8 cellular contexts compared by ENCODE assay signal in genomic region chr1:53326598-53327182, GRCh38. TPM values are rescaled to one million over a fixed set of nuclear protein-coding genes. Genes with fewer than 3 reads are reported as not detected.
A peak's percentile ranks its signal among the peaks of the same experiment; 100 is the strongest.
DNase-seq lines count a peak whose midpoint lies in the region; TF ChIP-seq lines count a peak whose summit lies in the region.

No MANE protein-coding gene starts in this region.

- no peak overlapping the region for H4K91ac ChIP-seq in trophoblast cell (ENCODE audit: low read depth, low read length)

- peak overlapping the region; percentile 97 for H3K4me2 ChIP-seq in trophoblast cell (ENCODE audit: low read length)

- H2BK12ac ChIP-seq in trophoblast cell (ENCODE audit: low read length): no peak overlapping the region

- H3K79me1 ChIP-seq in trophoblast cell (ENCODE audit: low read length): peaks cover 4% of the 10 kb centered on the region

- H3K27ac ChIP-seq in trophoblast cell (ENCODE audit: low read depth, low read length): no peak overlapping the region

- DNase-seq in activated CD8-positive, alpha-beta memory T cell treated with anti-CD3 and anti-CD28 coated beads for 48 hours (ENCODE audit: low read depth in 2 of 3, low spot score in 2 of 3): peak; percentile 20 to 37 (median 25)
- DNase-seq in activated CD8-positive, alpha-beta memory T cell treated with anti-CD3 and anti-CD28 coated beads for 24 hours: no peak
- DNase-seq in H7 (peak; percentile 93), LHCN-M2 (ENCODE audit: low read depth) (peak; percentile 12), fibroblast of villous mesenchyme (ENCODE audit: low read depth) (peak; percentile 21), trophoblast cell (peak; percentile 39 to 52), NCI-H187 (lab: John Stamatoyannopoulos, UW) (no peak)
- DNase-seq in activated CD4-positive, alpha-beta T cell treated with anti-CD3 and anti-CD28 coated beads, Interleukin-2, amount 50 U/mL, for 1 hour: peak; percentile 8

- WGBS in trophoblast cell (ENCODE audit: extremely low coverage, insufficient coverage, insufficient read length): no CpG with 5 or more reads among the region's 53 CpGs

- no peak overlapping the region for H2BK5ac ChIP-seq in trophoblast cell (ENCODE audit: low read depth, low read length, poor library complexity)

- no peak overlapping the region for H3K4ac ChIP-seq in trophoblast cell (ENCODE audit: low read depth, low read length)

- H2BK120ac ChIP-seq in trophoblast cell (ENCODE audit: insufficient read depth, low read length, poor library complexity): no peak overlapping the region

- H3K36me3 ChIP-seq in H7 (replicated peaks; ENCODE audit: control insufficient read depth, insufficient read depth, low read length): peaks cover 29% of the 10 kb centered on the region
- H3K36me3 ChIP-seq in trophoblast cell (ENCODE audit: control insufficient read depth in 1 of 2, insufficient read depth in 2 of 2, low read length in 2 of 2): no peaks in the 10 kb centered on the region

- TF ChIP-seq CTCF in fibroblast of villous mesenchyme (IDR thresholded peaks at IDR 0.05; ENCODE audit: insufficient read depth, low read depth, low read length): no peak

- peaks cover 17 to 25% of the 10 kb centered on the region in 2 experiments for H3K4me1 ChIP-seq in trophoblast cell (ENCODE audit: control insufficient read depth in 1 of 2, insufficient read depth in 2 of 2, low read length in 2 of 2)

- peak overlapping the region; percentile 6 for H2AFZ ChIP-seq in trophoblast cell (ENCODE audit: insufficient read depth, low read length, poor library complexity)

- H4K12ac ChIP-seq in trophoblast cell (ENCODE audit: low read depth, low read length): no peak overlapping the region

- no peak overlapping the region for H2AK5ac ChIP-seq in trophoblast cell (ENCODE audit: low read length)

- H3K18ac ChIP-seq in trophoblast cell (ENCODE audit: low read length): no peak overlapping the region

- H3K9ac ChIP-seq in trophoblast cell (ENCODE audit: low read length): no peak overlapping the region

- peak overlapping the region; percentile 8 for H4K8ac ChIP-seq in trophoblast cell (ENCODE audit: low read depth, low read length)

- H3K4me3 ChIP-seq in H7 (ENCODE audit: insufficient read depth, low read depth, low read length) (peak overlapping the region; percentile 95), fibroblast of villous mesenchyme (ENCODE audit: low read depth, low read length) (peak overlapping the region; percentile 86), trophoblast cell (ENCODE audit: low read depth, low read length) (peak overlapping the region; percentile 67)

- H3K27me3 ChIP-seq in H7 (ENCODE audit: control insufficient read depth, insufficient read depth, low read length) (no peaks in the 10 kb centered on the region; the same call in 1 of the 2 replicates), trophoblast cell (ENCODE audit: insufficient read depth, low read length) (peaks cover 4% of the 10 kb centered on the region)

- no peaks in the 10 kb centered on the region for H3K79me2 ChIP-seq in trophoblast cell (ENCODE audit: control insufficient read depth, insufficient read depth, low read length, poor library complexity)

- no peaks in the 10 kb centered on the region for H3K9me3 ChIP-seq in trophoblast cell (ENCODE audit: insufficient read depth, low read depth, low read length)

- no peak overlapping the region for H3K14ac ChIP-seq in trophoblast cell (ENCODE audit: low read length)

- H3K23ac ChIP-seq in trophoblast cell (ENCODE audit: low read length): no peak overlapping the region

RNA-seq across cellular contexts. Expression of gene LRP8, which starts 1.2 kb away (rescaled TPM):
- total RNA-seq in H7 (2014; rRNA removed; shearing (Covaris generic)): 144 and 157 TPM in 2 replicates
- 7.7 and 10.0 TPM in 2 replicates for total RNA-seq in LHCN-M2 (2014; rRNA removed)
- polyA plus RNA-seq in LHCN-M2 (2012): 4.2 TPM
- total RNA-seq in fibroblast of villous mesenchyme: 27.6 and 34.8 TPM in 2 replicates
- 5.2 and 5.8 TPM in 2 replicates for polyA plus RNA-seq in trophoblast cell (2013)

Comparison
In these comparisons a context has a peak if more than half of its experiments do, and no peak if none do; other contexts are left out.
1. DNase-seq: peak in activated CD8-positive, alpha-beta memory T cell treated with anti-CD3 and anti-CD28 coated beads for 48 hours (3 of 3), H7 (single experiment), LHCN-M2 (single experiment), activated CD4-positive, alpha-beta T cell treated with anti-CD3 and anti-CD28 coated beads, Interleukin-2, amount 50 U/mL, for 1 hour (single experiment), fibroblast of villous mesenchyme (single experiment) and trophoblast cell (2 of 2); none in activated CD8-positive, alpha-beta memory T cell treated with anti-CD3 and anti-CD28 coated beads for 24 hours (single experiment) and NCI-H187 (0 of 2).
2. Peak in every context shown above with its lines, with median percentiles within 50 percentile points of each other: H3K4me3 ChIP-seq.